ENCODE assay signal across 22 cellular contexts in the genomic region with DNA sequence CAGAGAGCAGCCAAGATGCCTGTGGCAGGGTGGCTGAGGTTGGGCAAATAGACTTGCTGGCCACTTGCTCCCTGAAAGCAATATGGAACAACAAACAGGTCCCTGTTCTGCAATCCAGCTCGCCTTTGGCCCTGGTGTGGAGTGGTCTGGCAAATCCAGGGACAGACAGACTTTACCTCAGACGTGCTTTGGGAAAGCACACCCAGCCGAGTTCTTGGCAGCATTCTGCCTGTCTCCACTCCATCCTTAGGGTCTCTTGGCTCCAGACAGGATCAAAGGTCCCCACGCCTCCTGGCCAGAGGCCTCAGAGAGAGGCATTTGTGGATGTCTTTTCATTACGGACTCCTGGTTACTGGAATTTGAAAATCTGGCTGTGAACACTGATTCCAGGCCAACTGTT.
DNase-seq lines count a peak whose midpoint lies in the region; ATAC-seq and TF ChIP-seq lines count a peak whose summit lies in the region.
"Had no signal": no experiment of that assay in that cellular context is flagged by ENCODE, and none has a peak within 500 bp of the region (broad histone marks: within the 10 kb centered on the region; RNA-seq: fewer than 3 reads in every experiment).

No MANE protein-coding gene starts in this region.

- H3K9me2 ChIP-seq in SK-N-SH, result no peaks in the 10 kb centered on the region

- H3K9me3 ChIP-seq in heart left ventricle, result peaks cover 0 to 6% (median 0%) of the 10 kb centered on the region in 12 donors
- peaks cover 0 to 3% (median 0%) of the 10 kb centered on the region in 4 donors for H3K9me3 ChIP-seq in tibial nerve
- peaks cover 0 to 19% (median 7%) of the 10 kb centered on the region in 8 donors for H3K9me3 ChIP-seq in spleen
- H3K9me3 ChIP-seq in SK-N-SH, result no peaks in the 10 kb centered on the region
- H3K9me3 ChIP-seq: Peyer's patch, prostate gland, SJCRH30, thyroid gland had no signal

- peak; percentile 65 for ATAC-seq in Right ventricle myocardium inferior
- no peak for ATAC-seq in heart left ventricle
- ATAC-seq: CD8-positive, alpha-beta T cell; T-cell had no signal

- POLR2A ChIA-PET in SK-N-SH (lab: Yijun Ruan, JAX), result no interaction called here

- H3K9ac ChIP-seq in SK-N-SH, result no peak overlapping the region

- intact Hi-C loops in Right ventricle myocardium inferior (cut with DNase I), result no loop called here
- intact Hi-C loops in heart left ventricle (cut with DNase I), result no loop called here
- intact Hi-C loops in spleen (cut with DNase I; ENCODE audit: low total_unique reads), result no loop called here

- no peaks in the 10 kb centered on the region for H3F3A ChIP-seq in SK-N-SH (replicated peaks; ENCODE audit: insufficient read depth)

- H3K27me3 ChIP-seq in heart left ventricle, result peaks cover 0 to 3% (median 0%) of the 10 kb centered on the region in 9 donors
- no peaks in the 10 kb centered on the region for H3K27me3 ChIP-seq in tibial nerve
- H3K27me3 ChIP-seq in spleen (replicated peaks in 1 of 7), result peaks cover 0 to 6% (median 0%) of the 10 kb centered on the region in 7 donors
- no peaks in the 10 kb centered on the region; the same call in 1 of the 2 replicates for H3K27me3 ChIP-seq in SK-N-SH (ENCODE audit: insufficient read depth)
- H3K27me3 ChIP-seq: Peyer's patch, thyroid gland had no signal

- TF ChIP-seq EP300 in tibial nerve (IDR thresholded peaks at IDR 0.05) (peak in 1 of 2 donors; percentile 62), SK-N-SH (IDR thresholded peaks at IDR 0.05; ENCODE audit: borderline replicate concordance in 1 of 2, low read depth in 1 of 2, low read length in 1 of 2) (no peak)

- H4K20me1 ChIP-seq in SK-N-SH (ENCODE audit: insufficient read depth), result no peaks in the 10 kb centered on the region

- H3K4me1 ChIP-seq in heart left ventricle (peaks cover 0 to 14% (median 0%) of the 10 kb centered on the region in 12 donors), tibial nerve (peaks cover 0 to 14% (median 0%) of the 10 kb centered on the region in 4 donors), spleen (no peaks in the 10 kb centered on the region), SK-N-SH (ENCODE audit: control insufficient read depth in 1 of 2, insufficient read depth in 2 of 2, low read depth in 1 of 2, low read length in 1 of 2) (no peaks in the 10 kb centered on the region)
- H3K4me1 ChIP-seq: Peyer's patch, prostate gland, SJCRH30, thyroid gland had no signal

- no peak for TF ChIP-seq RAD21 in SK-N-SH (IDR thresholded peaks at IDR 0.05; ENCODE audit: low read length)

- H3K4me2 ChIP-seq in SK-N-SH, result no peak overlapping the region

- H3K36me3 ChIP-seq in heart left ventricle, result no peaks in the 10 kb centered on the region
- no peaks in the 10 kb centered on the region for H3K36me3 ChIP-seq in tibial nerve
- no peaks in the 10 kb centered on the region for H3K36me3 ChIP-seq in spleen
- H3K36me3 ChIP-seq in SK-N-SH (replicated peaks in 1 of 2; ENCODE audit: control insufficient read depth in 1 of 2, insufficient read depth in 2 of 2, low read length in 1 of 2), result no peaks in the 10 kb centered on the region
- H3K36me3 ChIP-seq: Peyer's patch, prostate gland, SJCRH30, thyroid gland had no signal

- TF ChIP-seq POLR2A in heart left ventricle (IDR thresholded peaks at IDR 0.05) (no peak), tibial nerve (IDR thresholded peaks at IDR 0.05) (no peak), spleen (IDR thresholded peaks at IDR 0.05) (no peak)

- TF ChIP-seq CTCF in heart left ventricle (IDR thresholded peaks at IDR 0.05) (no peak), tibial nerve (IDR thresholded peaks at IDR 0.05) (no peak), spleen (IDR thresholded peaks at IDR 0.05 in 8 of 11, conservative IDR thresholded peaks at IDR 0.05 in 3 of 11) (no peak), SK-N-SH (IDR thresholded peaks at IDR 0.05) (no peak)

- H3K27ac ChIP-seq in heart left ventricle (no peak overlapping the region), tibial nerve (no peak overlapping the region), spleen (no peak overlapping the region), SK-N-SH (ENCODE audit: low read depth in 2 of 2, low read length in 1 of 2) (no peak overlapping the region)
- H3K27ac ChIP-seq: Peyer's patch, prostate gland, SJCRH30, thyroid gland had no signal

- CTCF ChIA-PET in SK-N-SH (lab: Yijun Ruan, JAX), result no interaction called here

- DNase-seq in Right ventricle myocardium inferior (ENCODE audit: missing footprints), result no peak
- DNase-seq in heart left ventricle, result no peak
- DNase-seq in globus pallidus (ENCODE audit: low spot score), result peak; percentile 76
- peak; percentile 75 for DNase-seq in midbrain (lab: John Stamatoyannopoulos, UW)
- DNase-seq in tibial nerve (ENCODE audit: low spot score in 2 of 2), result peak; percentile 55 to 66
- DNase-seq in spleen, result no peak
- DNase-seq in SK-N-SH, result no peak
- DNase-seq in DMS 273 (lab: John Stamatoyannopoulos, UW; ENCODE audit: unreplicated experiment), result no peak
- DNase-seq: activated CD4-positive, CD25-positive, alpha-beta regulatory T cell; AML-193; CD8-positive, alpha-beta T cell; GDM1; H9; NCI-H1105 treated with DMSO at 0.1 percent for 48 hours; NCI-H2029; NCI-H526; Peyer's patch; SJCRH30; stimulated activated naive CD4-positive, alpha-beta T cell treated with Interleukin-2 at 50 U/mL for 16 hours; T-cell; thyroid gland had no signal

- H3K4me3 ChIP-seq in heart left ventricle (no peak overlapping the region), tibial nerve (no peak overlapping the region), spleen (no peak overlapping the region), SK-N-SH (ENCODE audit: low read depth in 2 of 2, low read length in 1 of 2) (no peak overlapping the region)
- H3K4me3 ChIP-seq: Peyer's patch, prostate gland, SJCRH30, thyroid gland had no signal

- no peaks in the 10 kb centered on the region for H3K79me2 ChIP-seq in SK-N-SH (ENCODE audit: insufficient read depth)

- 54 to 79% (median 67%) methylated on average over 5 of the region's 5 CpGs for WGBS in heart left ventricle, 4 donors
- WGBS in tibial nerve, 2 donors, result 47 to 61% methylated on average over 5 of the region's 5 CpGs
- 69 to 89% (median 79%) methylated on average over 5 of the region's 5 CpGs for WGBS in spleen, 5 donors
- WGBS in SK-N-SH (ENCODE audit: low lambda C conversion rate), result 0% methylated on average over 2 of the region's 5 CpGs

- no peak overlapping the region for H2AFZ ChIP-seq in SK-N-SH (ENCODE audit: low read depth)

TF ChIP-seq in SK-N-SH, 30 proteins besides CTCF, POLR2A, EP300 and RAD21:
- TF ChIP-seq, protein P1, sequence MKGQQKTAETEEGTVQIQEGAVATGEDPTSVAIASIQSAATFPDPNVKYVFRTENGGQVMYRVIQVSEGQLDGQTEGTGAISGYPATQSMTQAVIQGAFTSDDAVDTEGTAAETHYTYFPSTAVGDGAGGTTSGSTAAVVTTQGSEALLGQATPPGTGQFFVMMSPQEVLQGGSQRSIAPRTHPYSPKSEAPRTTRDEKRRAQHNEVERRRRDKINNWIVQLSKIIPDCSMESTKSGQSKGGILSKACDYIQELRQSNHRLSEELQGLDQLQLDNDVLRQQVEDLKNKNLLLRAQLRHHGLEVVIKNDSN (IDR thresholded peaks at IDR 0.05; ENCODE audit: borderline replicate concordance, low read depth), result no peak
- no peak for TF ChIP-seq GABPA (IDR thresholded peaks at IDR 0.05; ENCODE audit: low read depth)
- no peak for TF ChIP-seq TCF12 (IDR thresholded peaks at IDR 0.05)
- no peak for TF ChIP-seq MXI1 (IDR thresholded peaks at IDR 0.05; ENCODE audit: low read depth, low read length)
- TF ChIP-seq, protein P2, sequence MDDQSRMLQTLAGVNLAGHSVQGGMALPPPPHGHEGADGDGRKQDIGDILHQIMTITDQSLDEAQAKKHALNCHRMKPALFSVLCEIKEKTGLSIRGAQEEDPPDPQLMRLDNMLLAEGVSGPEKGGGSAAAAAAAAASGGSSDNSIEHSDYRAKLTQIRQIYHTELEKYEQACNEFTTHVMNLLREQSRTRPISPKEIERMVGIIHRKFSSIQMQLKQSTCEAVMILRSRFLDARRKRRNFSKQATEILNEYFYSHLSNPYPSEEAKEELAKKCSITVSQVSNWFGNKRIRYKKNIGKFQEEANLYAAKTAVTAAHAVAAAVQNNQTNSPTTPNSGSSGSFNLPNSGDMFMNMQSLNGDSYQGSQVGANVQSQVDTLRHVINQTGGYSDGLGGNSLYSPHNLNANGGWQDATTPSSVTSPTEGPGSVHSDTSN (IDR thresholded peaks at IDR 0.05), result no peak
- TF ChIP-seq FOXJ3 (CRISPR knock-in tag; IDR thresholded peaks at IDR 0.05), result no peak
- TF ChIP-seq RXRA (IDR thresholded peaks at IDR 0.05; ENCODE audit: borderline replicate concordance, low read depth), result no peak
- TF ChIP-seq SMC3 (IDR thresholded peaks at IDR 0.05; ENCODE audit: low read depth, low read length), result no peak

Comparison
In these comparisons a context has a peak if more than half of its experiments do, and no peak if none do; other contexts are left out.
1. DNase-seq: peak in globus pallidus (single experiment), midbrain (single experiment) and tibial nerve (2 of 2); none in Right ventricle myocardium inferior (single experiment), heart left ventricle (0 of 5), spleen (single experiment), SK-N-SH (single experiment) and DMS 273 (single experiment).